ENCODE assay signal across 1 cellular context in the genomic region with DNA sequence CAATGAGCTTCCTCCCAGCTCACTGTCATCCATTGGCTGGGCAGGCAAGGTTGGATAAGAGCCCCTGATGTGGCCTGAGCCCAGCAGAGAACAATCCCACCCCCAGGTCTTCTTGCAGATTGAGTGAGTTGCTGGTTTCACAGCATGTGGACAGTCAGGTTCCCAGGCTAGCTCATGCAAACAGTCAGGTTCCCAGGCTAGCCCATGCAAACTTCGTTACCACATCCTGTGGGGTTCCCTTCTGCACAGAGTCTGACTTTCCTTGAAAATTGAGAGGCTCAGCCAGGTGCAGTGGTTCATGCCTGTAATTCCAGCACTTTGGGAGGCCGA.
TF ChIP-seq lines count a peak whose summit lies in the region.

No MANE protein-coding gene starts in this region.

TF ChIP-seq in GM12878, 131 proteins besides CTCF, POLR2A, EP300 and RAD21 (continued from another document):
- TF ChIP-seq SP1 (IDR thresholded peaks at IDR 0.05; ENCODE audit: low read depth, low read length) (peak; percentile 37), NFXL1 (IDR thresholded peaks at IDR 0.05; ENCODE audit: borderline replicate concordance) (no peak), RUNX3 (IDR thresholded peaks at IDR 0.05; ENCODE audit: low read length) (peak; percentile 88), SIX5 (IDR thresholded peaks at IDR 0.05; ENCODE audit: low read depth, low read length, severe bottlenecking) (no peak), IRF3 (IDR thresholded peaks at IDR 0.05) (no peak), E2F8 (IDR thresholded peaks at IDR 0.05; ENCODE audit: low read depth, partially characterized antibody) (no peak), NR2C2 (IDR thresholded peaks at IDR 0.05; ENCODE audit: borderline replicate concordance, control insufficient read depth, insufficient read length, low read depth) (no peak), ETV6 (conservative IDR thresholded peaks at IDR 0.05 in 1 of 2, IDR thresholded peaks at IDR 0.05 in 1 of 2; ENCODE audit: borderline replicate concordance in 1 of 2, low read depth in 1 of 2) (0 out of 4 replicates have a peak, but pooled peaks of 1 of the 2 experiments have one; percentile 6), NFYA (IDR thresholded peaks at IDR 0.05; ENCODE audit: borderline replicate concordance, low read depth, low read length) (no peak), BHLHE40 (IDR thresholded peaks at IDR 0.05; ENCODE audit: borderline replicate concordance in 1 of 2, low read depth in 2 of 2, low read length in 1 of 2) (no peak), HCFC1 (IDR thresholded peaks at IDR 0.05; ENCODE audit: low read length) (no peak), NFIC (IDR thresholded peaks at IDR 0.05; ENCODE audit: low read depth, low read length) (peak; percentile 8; the same call in 1 of the 2 replicates), CEBPB (IDR thresholded peaks at IDR 0.05; ENCODE audit: borderline replicate concordance in 1 of 2, low read depth in 2 of 2, low read length in 2 of 2) (no peak), BCL11A (IDR thresholded peaks at IDR 0.05; ENCODE audit: low read depth, low read length) (no peak), CHD2 (IDR thresholded peaks at IDR 0.05; ENCODE audit: borderline replicate concordance, low read depth, low read length) (no peak), POU2F2 (IDR thresholded peaks at IDR 0.05; ENCODE audit: borderline replicate concordance, low read depth, low read length) (peak; percentile 95), RFX5 (IDR thresholded peaks at IDR 0.05; ENCODE audit: low read depth, low read length) (no peak), ZNF687 (IDR thresholded peaks at IDR 0.05) (no peak), POLR2AphosphoS5 (IDR thresholded peaks at IDR 0.05; ENCODE audit: low read length) (no peak), ATF2 (IDR thresholded peaks at IDR 0.05; ENCODE audit: low read length) (peak; percentile 21; the same call in 1 of the 2 replicates), HSF1 (IDR thresholded peaks at IDR 0.05; ENCODE audit: low read depth, low read length) (no peak), EZH2 (IDR thresholded peaks at IDR 0.05; ENCODE audit: borderline replicate concordance, control insufficient read depth, low read depth, low read length) (no peak), ZNF274 (IDR thresholded peaks at IDR 0.05; ENCODE audit: insufficient read depth, insufficient read length) (no peak), YBX1 (IDR thresholded peaks at IDR 0.05) (no peak), STAT3 (IDR thresholded peaks at IDR 0.05; ENCODE audit: low read depth, low read length) (no peak), MYC (IDR thresholded peaks at IDR 0.05; ENCODE audit: insufficient read depth, insufficient read length, insufficient replicate concordance, low read length, severe bottlenecking) (no peak), TCF3 (IDR thresholded peaks at IDR 0.05; ENCODE audit: borderline replicate concordance, insufficient read depth, low read depth, low read length) (0 out of 2 replicates have a peak, but pooled peaks have one; percentile 9), TCF12 (IDR thresholded peaks at IDR 0.05; ENCODE audit: low read depth, low read length) (peak; percentile 64), RCOR1 (conservative IDR thresholded peaks at IDR 0.05; ENCODE audit: low read depth, low read length) (no peak), ZBED1 (IDR thresholded peaks at IDR 0.05; ENCODE audit: borderline replicate concordance) (no peak), PAX5 (IDR thresholded peaks at IDR 0.05; ENCODE audit: borderline replicate concordance, low read depth, low read length) (no peak), CHD4 (IDR thresholded peaks at IDR 0.05) (0 out of 2 replicates have a peak, but pooled peaks have one; percentile 66)
- TF ChIP-seq, protein P1, sequence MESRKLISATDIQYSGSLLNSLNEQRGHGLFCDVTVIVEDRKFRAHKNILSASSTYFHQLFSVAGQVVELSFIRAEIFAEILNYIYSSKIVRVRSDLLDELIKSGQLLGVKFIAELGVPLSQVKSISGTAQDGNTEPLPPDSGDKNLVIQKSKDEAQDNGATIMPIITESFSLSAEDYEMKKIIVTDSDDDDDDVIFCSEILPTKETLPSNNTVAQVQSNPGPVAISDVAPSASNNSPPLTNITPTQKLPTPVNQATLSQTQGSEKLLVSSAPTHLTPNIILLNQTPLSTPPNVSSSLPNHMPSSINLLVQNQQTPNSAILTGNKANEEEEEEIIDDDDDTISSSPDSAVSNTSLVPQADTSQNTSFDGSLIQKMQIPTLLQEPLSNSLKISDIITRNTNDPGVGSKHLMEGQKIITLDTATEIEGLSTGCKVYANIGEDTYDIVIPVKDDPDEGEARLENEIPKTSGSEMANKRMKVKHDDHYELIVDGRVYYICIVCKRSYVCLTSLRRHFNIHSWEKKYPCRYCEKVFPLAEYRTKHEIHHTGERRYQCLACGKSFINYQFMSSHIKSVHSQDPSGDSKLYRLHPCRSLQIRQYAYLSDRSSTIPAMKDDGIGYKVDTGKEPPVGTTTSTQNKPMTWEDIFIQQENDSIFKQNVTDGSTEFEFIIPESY (IDR thresholded peaks at IDR 0.05): no peak
- TF ChIP-seq, protein P2, sequence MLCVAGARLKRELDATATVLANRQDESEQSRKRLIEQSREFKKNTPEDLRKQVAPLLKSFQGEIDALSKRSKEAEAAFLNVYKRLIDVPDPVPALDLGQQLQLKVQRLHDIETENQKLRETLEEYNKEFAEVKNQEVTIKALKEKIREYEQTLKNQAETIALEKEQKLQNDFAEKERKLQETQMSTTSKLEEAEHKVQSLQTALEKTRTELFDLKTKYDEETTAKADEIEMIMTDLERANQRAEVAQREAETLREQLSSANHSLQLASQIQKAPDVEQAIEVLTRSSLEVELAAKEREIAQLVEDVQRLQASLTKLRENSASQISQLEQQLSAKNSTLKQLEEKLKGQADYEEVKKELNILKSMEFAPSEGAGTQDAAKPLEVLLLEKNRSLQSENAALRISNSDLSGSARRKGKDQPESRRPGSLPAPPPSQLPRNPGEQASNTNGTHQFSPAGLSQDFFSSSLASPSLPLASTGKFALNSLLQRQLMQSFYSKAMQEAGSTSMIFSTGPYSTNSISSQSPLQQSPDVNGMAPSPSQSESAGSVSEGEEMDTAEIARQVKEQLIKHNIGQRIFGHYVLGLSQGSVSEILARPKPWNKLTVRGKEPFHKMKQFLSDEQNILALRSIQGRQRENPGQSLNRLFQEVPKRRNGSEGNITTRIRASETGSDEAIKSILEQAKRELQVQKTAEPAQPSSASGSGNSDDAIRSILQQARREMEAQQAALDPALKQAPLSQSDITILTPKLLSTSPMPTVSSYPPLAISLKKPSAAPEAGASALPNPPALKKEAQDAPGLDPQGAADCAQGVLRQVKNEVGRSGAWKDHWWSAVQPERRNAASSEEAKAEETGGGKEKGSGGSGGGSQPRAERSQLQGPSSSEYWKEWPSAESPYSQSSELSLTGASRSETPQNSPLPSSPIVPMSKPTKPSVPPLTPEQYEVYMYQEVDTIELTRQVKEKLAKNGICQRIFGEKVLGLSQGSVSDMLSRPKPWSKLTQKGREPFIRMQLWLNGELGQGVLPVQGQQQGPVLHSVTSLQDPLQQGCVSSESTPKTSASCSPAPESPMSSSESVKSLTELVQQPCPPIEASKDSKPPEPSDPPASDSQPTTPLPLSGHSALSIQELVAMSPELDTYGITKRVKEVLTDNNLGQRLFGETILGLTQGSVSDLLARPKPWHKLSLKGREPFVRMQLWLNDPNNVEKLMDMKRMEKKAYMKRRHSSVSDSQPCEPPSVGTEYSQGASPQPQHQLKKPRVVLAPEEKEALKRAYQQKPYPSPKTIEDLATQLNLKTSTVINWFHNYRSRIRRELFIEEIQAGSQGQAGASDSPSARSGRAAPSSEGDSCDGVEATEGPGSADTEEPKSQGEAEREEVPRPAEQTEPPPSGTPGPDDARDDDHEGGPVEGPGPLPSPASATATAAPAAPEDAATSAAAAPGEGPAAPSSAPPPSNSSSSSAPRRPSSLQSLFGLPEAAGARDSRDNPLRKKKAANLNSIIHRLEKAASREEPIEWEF (IDR thresholded peaks at IDR 0.05; ENCODE audit: insufficient replicate concordance, low read depth, low read length): no peak
- TF ChIP-seq, protein P3, sequence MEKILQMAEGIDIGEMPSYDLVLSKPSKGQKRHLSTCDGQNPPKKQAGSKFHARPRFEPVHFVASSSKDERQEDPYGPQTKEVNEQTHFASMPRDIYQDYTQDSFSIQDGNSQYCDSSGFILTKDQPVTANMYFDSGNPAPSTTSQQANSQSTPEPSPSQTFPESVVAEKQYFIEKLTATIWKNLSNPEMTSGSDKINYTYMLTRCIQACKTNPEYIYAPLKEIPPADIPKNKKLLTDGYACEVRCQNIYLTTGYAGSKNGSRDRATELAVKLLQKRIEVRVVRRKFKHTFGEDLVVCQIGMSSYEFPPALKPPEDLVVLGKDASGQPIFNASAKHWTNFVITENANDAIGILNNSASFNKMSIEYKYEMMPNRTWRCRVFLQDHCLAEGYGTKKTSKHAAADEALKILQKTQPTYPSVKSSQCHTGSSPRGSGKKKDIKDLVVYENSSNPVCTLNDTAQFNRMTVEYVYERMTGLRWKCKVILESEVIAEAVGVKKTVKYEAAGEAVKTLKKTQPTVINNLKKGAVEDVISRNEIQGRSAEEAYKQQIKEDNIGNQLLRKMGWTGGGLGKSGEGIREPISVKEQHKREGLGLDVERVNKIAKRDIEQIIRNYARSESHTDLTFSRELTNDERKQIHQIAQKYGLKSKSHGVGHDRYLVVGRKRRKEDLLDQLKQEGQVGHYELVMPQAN (conservative IDR thresholded peaks at IDR 0.05): no peak
TF ChIP-seq in GM12878: peak in this region for 11.
